2 cellular contexts compared by ENCODE assay signal in the genomic region with DNA sequence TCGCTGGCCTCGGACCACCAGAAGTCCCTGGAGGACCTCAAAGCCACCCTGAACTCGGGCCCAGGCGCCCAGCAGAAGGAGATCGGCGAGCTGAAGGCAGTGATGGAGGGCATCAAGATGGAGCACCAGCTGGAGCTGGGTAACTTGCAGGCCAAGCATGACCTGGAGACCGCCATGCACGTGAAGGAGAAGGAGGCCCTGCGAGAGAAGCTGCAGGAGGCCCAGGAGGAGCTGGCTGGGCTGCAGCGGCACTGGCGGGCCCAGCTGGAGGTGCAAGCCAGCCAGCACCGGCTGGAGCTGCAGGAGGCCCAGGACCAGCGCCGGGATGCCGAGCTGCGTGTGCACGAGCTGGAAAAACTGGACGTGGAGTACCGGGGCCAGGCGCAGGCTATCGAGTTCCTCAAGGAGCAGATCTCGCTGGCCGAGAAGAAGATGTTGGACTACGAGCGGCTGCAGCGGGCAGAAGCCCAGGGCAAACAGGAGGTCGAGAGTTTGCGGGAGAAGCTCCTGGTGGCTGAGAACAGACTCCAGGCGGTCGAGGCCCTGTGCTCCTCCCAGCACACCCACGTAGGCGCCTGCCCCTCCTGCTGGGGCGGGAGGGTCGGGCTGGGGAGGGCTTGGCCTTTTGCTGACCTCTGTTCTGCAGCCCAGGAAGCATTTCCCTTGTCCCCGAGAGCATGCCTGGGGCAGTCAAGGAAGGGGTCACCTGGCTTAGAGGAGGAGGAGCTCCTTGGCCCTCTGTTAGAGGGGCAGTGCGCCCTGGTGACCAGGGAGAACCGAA.
TF ChIP-seq lines count a peak whose summit lies in the region.

No MANE protein-coding gene starts in this region.

TF ChIP-seq in GM23338, 12 proteins besides CTCF, POLR2A, EP300 and RAD21:
- TF ChIP-seq, protein P1, sequence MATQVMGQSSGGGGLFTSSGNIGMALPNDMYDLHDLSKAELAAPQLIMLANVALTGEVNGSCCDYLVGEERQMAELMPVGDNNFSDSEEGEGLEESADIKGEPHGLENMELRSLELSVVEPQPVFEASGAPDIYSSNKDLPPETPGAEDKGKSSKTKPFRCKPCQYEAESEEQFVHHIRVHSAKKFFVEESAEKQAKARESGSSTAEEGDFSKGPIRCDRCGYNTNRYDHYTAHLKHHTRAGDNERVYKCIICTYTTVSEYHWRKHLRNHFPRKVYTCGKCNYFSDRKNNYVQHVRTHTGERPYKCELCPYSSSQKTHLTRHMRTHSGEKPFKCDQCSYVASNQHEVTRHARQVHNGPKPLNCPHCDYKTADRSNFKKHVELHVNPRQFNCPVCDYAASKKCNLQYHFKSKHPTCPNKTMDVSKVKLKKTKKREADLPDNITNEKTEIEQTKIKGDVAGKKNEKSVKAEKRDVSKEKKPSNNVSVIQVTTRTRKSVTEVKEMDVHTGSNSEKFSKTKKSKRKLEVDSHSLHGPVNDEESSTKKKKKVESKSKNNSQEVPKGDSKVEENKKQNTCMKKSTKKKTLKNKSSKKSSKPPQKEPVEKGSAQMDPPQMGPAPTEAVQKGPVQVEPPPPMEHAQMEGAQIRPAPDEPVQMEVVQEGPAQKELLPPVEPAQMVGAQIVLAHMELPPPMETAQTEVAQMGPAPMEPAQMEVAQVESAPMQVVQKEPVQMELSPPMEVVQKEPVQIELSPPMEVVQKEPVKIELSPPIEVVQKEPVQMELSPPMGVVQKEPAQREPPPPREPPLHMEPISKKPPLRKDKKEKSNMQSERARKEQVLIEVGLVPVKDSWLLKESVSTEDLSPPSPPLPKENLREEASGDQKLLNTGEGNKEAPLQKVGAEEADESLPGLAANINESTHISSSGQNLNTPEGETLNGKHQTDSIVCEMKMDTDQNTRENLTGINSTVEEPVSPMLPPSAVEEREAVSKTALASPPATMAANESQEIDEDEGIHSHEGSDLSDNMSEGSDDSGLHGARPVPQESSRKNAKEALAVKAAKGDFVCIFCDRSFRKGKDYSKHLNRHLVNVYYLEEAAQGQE (IDR thresholded peaks at IDR 0.05; ENCODE audit: unreplicated experiment): no peak
- TF ChIP-seq JUNB (IDR thresholded peaks at IDR 0.05; ENCODE audit: unreplicated experiment) (no peak), STAT1 (IDR thresholded peaks at IDR 0.05; ENCODE audit: unreplicated experiment) (no peak), POLR2AphosphoS5 (IDR thresholded peaks at IDR 0.05; ENCODE audit: low read depth) (no peak), ZNF331 (CRISPR knock-in tag; IDR thresholded peaks at IDR 0.05; ENCODE audit: low read depth) (no peak), ZNF114 (CRISPR knock-in tag; IDR thresholded peaks at IDR 0.05) (no peak), EZH2 (IDR thresholded peaks at IDR 0.05; ENCODE audit: low read depth, unreplicated experiment) (no peak), CREB1 (CRISPR knock-in tag; IDR thresholded peaks at IDR 0.05; ENCODE audit: low read depth) (no peak)
- TF ChIP-seq, protein P2, sequence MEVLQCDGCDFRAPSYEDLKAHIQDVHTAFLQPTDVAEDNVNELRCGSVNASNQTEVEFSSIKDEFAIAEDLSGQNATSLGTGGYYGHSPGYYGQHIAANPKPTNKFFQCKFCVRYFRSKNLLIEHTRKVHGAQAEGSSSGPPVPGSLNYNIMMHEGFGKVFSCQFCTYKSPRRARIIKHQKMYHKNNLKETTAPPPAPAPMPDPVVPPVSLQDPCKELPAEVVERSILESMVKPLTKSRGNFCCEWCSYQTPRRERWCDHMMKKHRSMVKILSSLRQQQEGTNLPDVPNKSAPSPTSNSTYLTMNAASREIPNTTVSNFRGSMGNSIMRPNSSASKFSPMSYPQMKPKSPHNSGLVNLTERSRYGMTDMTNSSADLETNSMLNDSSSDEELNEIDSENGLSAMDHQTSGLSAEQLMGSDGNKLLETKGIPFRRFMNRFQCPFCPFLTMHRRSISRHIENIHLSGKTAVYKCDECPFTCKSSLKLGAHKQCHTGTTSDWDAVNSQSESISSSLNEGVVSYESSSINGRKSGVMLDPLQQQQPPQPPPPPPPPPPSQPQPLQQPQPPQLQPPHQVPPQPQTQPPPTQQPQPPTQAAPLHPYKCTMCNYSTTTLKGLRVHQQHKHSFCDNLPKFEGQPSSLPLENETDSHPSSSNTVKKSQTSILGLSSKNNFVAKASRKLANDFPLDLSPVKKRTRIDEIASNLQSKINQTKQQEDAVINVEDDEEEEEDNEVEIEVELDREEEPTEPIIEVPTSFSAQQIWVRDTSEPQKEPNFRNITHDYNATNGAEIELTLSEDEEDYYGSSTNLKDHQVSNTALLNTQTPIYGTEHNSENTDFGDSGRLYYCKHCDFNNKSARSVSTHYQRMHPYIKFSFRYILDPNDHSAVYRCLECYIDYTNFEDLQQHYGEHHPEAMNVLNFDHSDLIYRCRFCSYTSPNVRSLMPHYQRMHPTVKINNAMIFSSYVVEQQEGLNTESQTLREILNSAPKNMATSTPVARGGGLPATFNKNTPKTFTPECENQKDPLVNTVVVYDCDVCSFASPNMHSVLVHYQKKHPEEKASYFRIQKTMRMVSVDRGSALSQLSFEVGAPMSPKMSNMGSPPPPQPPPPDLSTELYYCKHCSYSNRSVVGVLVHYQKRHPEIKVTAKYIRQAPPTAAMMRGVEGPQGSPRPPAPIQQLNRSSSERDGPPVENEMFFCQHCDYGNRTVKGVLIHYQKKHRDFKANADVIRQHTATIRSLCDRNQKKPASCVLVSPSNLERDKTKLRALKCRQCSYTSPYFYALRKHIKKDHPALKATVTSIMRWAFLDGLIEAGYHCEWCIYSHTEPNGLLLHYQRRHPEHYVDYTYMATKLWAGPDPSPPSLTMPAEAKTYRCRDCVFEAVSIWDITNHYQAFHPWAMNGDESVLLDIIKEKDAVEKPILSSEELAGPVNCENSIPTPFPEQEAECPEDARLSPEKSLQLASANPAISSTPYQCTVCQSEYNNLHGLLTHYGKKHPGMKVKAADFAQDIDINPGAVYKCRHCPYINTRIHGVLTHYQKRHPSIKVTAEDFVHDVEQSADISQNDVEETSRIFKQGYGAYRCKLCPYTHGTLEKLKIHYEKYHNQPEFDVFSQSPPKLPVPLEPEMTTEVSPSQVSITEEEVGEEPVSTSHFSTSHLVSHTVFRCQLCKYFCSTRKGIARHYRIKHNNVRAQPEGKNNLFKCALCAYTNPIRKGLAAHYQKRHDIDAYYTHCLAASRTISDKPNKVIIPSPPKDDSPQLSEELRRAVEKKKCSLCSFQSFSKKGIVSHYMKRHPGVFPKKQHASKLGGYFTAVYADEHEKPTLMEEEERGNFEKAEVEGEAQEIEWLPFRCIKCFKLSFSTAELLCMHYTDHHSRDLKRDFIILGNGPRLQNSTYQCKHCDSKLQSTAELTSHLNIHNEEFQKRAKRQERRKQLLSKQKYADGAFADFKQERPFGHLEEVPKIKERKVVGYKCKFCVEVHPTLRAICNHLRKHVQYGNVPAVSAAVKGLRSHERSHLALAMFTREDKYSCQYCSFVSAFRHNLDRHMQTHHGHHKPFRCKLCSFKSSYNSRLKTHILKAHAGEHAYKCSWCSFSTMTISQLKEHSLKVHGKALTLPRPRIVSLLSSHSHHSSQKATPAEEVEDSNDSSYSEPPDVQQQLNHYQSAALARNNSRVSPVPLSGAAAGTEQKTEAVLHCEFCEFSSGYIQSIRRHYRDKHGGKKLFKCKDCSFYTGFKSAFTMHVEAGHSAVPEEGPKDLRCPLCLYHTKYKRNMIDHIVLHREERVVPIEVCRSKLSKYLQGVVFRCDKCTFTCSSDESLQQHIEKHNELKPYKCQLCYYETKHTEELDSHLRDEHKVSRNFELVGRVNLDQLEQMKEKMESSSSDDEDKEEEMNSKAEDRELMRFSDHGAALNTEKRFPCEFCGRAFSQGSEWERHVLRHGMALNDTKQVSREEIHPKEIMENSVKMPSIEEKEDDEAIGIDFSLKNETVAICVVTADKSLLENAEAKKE (CRISPR knock-in tag; IDR thresholded peaks at IDR 0.05): no peak

TF ChIP-seq in IMR-90, 13 proteins besides CTCF, POLR2A, EP300 and RAD21:
- TF ChIP-seq RCOR1 (IDR thresholded peaks at IDR 0.05; ENCODE audit: insufficient replicate concordance, low read length) (no peak), CHD1 (IDR thresholded peaks at IDR 0.05; ENCODE audit: low read depth, low read length) (no peak), USF2 (IDR thresholded peaks at IDR 0.05; ENCODE audit: low read depth, low read length) (no peak), FOS (IDR thresholded peaks at IDR 0.05; ENCODE audit: low read depth, low read length) (no peak), SMC3 (IDR thresholded peaks at IDR 0.05; ENCODE audit: low read depth, low read length) (no peak), MAFK (IDR thresholded peaks at IDR 0.05; ENCODE audit: low read depth, low read length) (no peak), MAZ (IDR thresholded peaks at IDR 0.05; ENCODE audit: borderline replicate concordance, low read depth, low read length) (no peak), MXI1 (IDR thresholded peaks at IDR 0.05; ENCODE audit: borderline replicate concordance, low read depth, low read length) (no peak), CEBPB (IDR thresholded peaks at IDR 0.05; ENCODE audit: low read depth, low read length) (no peak), BHLHE40 (IDR thresholded peaks at IDR 0.05; ENCODE audit: low read depth, low read length) (no peak), RFX5 (IDR thresholded peaks at IDR 0.05; ENCODE audit: low read depth, low read length) (no peak), NFE2L2 (IDR thresholded peaks at IDR 0.05; ENCODE audit: low read depth, low read length) (no peak)
- TF ChIP-seq, protein P3, sequence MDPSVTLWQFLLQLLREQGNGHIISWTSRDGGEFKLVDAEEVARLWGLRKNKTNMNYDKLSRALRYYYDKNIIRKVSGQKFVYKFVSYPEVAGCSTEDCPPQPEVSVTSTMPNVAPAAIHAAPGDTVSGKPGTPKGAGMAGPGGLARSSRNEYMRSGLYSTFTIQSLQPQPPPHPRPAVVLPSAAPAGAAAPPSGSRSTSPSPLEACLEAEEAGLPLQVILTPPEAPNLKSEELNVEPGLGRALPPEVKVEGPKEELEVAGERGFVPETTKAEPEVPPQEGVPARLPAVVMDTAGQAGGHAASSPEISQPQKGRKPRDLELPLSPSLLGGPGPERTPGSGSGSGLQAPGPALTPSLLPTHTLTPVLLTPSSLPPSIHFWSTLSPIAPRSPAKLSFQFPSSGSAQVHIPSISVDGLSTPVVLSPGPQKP (IDR thresholded peaks at IDR 0.05; ENCODE audit: borderline replicate concordance, low read depth, low read length): no peak
